Comparison of ENCODE assay signal across 10 cellular contexts in the genomic region with DNA sequence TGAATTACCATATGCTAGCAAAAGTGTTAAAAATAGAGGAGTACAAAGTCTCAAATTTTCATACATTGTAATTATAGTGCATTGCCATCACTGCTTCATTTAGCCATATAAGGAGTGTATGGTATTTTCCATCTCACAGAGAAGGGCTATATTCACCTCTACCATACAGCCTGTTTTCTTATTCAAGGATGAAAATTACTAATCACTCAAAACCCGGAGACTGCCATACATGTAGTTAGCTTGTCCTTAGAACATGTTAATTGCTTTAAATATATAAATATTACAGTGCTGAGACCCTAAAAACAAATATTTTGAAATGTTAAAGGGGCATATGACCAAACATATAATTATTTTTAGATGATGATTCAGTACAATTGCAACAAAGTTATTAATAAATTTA. TPM values are rescaled to one million over a fixed set of nuclear protein-coding genes. Genes with fewer than 3 reads are reported as not detected.
A peak's percentile ranks its signal among the peaks of the same experiment; 100 is the strongest.
DNase-seq lines count a peak whose midpoint lies in the region; ATAC-seq, FAIRE-seq and TF ChIP-seq lines count a peak whose summit lies in the region.
"Had no signal": no experiment of that assay in that cellular context is flagged by ENCODE, and none has a peak within 500 bp of the region (broad histone marks: within the 10 kb centered on the region; RNA-seq: fewer than 3 reads in every experiment).

No MANE protein-coding gene starts in this region.

- peak overlapping the region; percentile 90 to 96 (median 93) for H3K4me3 Mint-ChIP-seq in CD4-positive, alpha-beta memory T cell

- H4K20me1 ChIP-seq in PC-3 (ENCODE audit: low read length), result no peaks in the 10 kb centered on the region

- peaks cover 4 to 9% of the 10 kb centered on the region in 2 donors for H3K36me3 Mint-ChIP-seq in CD4-positive, alpha-beta memory T cell

- no peaks in the 10 kb centered on the region for H3K9me2 ChIP-seq in PC-3 (replicated peaks; ENCODE audit: low read length)

- 2 to 11% methylated on average over 1 of the region's 1 CpG for WGBS in pancreas, 2 donors

- 0 out of 2 replicates have a peak, but pooled peaks cover 8% of the 10 kb centered on the region for H3K79me2 ChIP-seq in PC-3 (ENCODE audit: low read length)

- CTCF ChIA-PET in CD4-positive, alpha-beta memory T cell (lab: Charles Lee; ENCODE audit: partially characterized antibody), result interaction anchor here (1.6 to 2.3 kb wide), 2 partner anchors 45 to 50 kb away, joined by 4 to 8 read pairs; partner anchors contain the start of genes CPEB3 and MARCHF5
- CTCF ChIA-PET in PC-3 (lab: Charles Lee), result no interaction called here

- TF ChIP-seq CTCF in PC-3 (conservative IDR thresholded peaks at IDR 0.05; ENCODE audit: low read depth, low read length) (no peak), epithelial cell of esophagus (IDR thresholded peaks at IDR 0.05; ENCODE audit: insufficient read depth, low read depth, low read length, missing control alignments) (no peak), pancreas (IDR thresholded peaks at IDR 0.05) (no peak)

- peak overlapping the region in 2 of 7 donors; percentile 51 to 78 for H3K27ac Mint-ChIP-seq in CD4-positive, alpha-beta memory T cell

- no peaks in the 10 kb centered on the region for H3K27me3 ChIP-seq in CD4-positive, alpha-beta memory T cell (ENCODE audit: insufficient read depth, low read length)
- H3K27me3 ChIP-seq in PC-3 (ENCODE audit: low read length), result no peaks in the 10 kb centered on the region
- no peaks in the 10 kb centered on the region for H3K27me3 ChIP-seq in pancreas

- H3K4me3 ChIP-seq in CD4-positive, alpha-beta memory T cell (ENCODE audit: low read length in 2 of 2), result no peak overlapping the region
- peak overlapping the region; percentile 75 for H3K4me3 ChIP-seq in PC-3 (ENCODE audit: low read length)
- peak overlapping the region; percentile 54 for H3K4me3 ChIP-seq in epithelial cell of esophagus (ENCODE audit: low read length)
- peak overlapping the region in 3 of 4 donors; percentile 68 to 85 (median 75) for H3K4me3 ChIP-seq in pancreas

- POLR2A ChIA-PET in CD4-positive, alpha-beta memory T cell (lab: Charles Lee; ENCODE audit: partially characterized antibody), result interaction anchor here (1.9 to 3.8 kb wide), 2 partner anchors 30 to 50 kb away, joined by 4 to 38 read pairs; partner anchors contain the start of genes CPEB3 and MARCHF5
- POLR2A ChIA-PET in PC-3 (lab: Charles Lee; ENCODE audit: unreplicated experiment), result no interaction called here

- H3K4me1 ChIP-seq in CD4-positive, alpha-beta memory T cell (ENCODE audit: insufficient read depth, low read length), result peaks cover 37% of the 10 kb centered on the region
- peaks cover 45% of the 10 kb centered on the region for H3K4me1 ChIP-seq in PC-3 (ENCODE audit: insufficient read depth, low read length)
- peaks cover 18 to 32% (median 19%) of the 10 kb centered on the region in 3 donors for H3K4me1 ChIP-seq in pancreas

- FAIRE-seq in pancreas (lab: Jason Lieb, UNC), result no peak
- FAIRE-seq: TTC549 had no signal

- H3K9me3 Mint-ChIP-seq in CD4-positive, alpha-beta memory T cell, result peaks cover 0 to 2% (median 0%) of the 10 kb centered on the region in 8 donors
- H3K9me3 Mint-ChIP-seq: stimulated activated naive B cell treated with anti-CD40 and anti-IgM and Interleukin-4, amounts not matched to agents 10 μg/mL and 1 μg/mL and 100 μg/mL, for 72 hours had no signal

- ATAC-seq in PC-3 (no peak), pancreas (no peak), GM18517 (IDR thresholded peaks at IDR 0.05; ENCODE audit: unreplicated experiment) (no peak), HG03378 (IDR thresholded peaks at IDR 0.05; ENCODE audit: unreplicated experiment) (no peak)

- no peak for DNase-seq in CD4-positive, alpha-beta memory T cell
- DNase-seq in PC-3, result no peak
- DNase-seq in epithelial cell of esophagus (ENCODE audit: low read depth), result no peak
- no peak for DNase-seq in pancreas
- DNase-seq in NCI-H345 (lab: John Stamatoyannopoulos, UW), result no peak
- DNase-seq in activated CD4-positive, alpha-beta T cell treated with anti-CD3 and anti-CD28 coated beads for 1 hour, result no peak
- DNase-seq: stimulated activated naive B cell treated with anti-CD40 and anti-IgM and Interleukin-4, amounts not matched to agents 10 μg/mL and 1 μg/mL and 100 μg/mL, for 72 hours had no signal

- no peaks in the 10 kb centered on the region for H3K27me3 Mint-ChIP-seq in CD4-positive, alpha-beta memory T cell
- H3K27me3 Mint-ChIP-seq: stimulated activated naive B cell treated with anti-CD40 and anti-IgM and Interleukin-4, amounts not matched to agents 10 μg/mL and 1 μg/mL and 100 μg/mL, for 72 hours had no signal

- no TSS peak for BruUV-seq in PC-3 (replicated peaks; lab: Mats Ljungman, UMichigan)

- intact Hi-C loops in CD4-positive, alpha-beta memory T cell (cut with micrococcal nuclease), result loop anchor here (5.0 kb wide), 1 partner anchor 331 kb away; the partner anchor contains the start of gene IDE
- intact Hi-C loops in PC-3 (cut with micrococcal nuclease) (loop anchor here (5.0 kb wide), 1 partner anchor 99 kb away; no protein-coding TSS in a partner anchor), pancreas (cut with DNase I) (no loop called here)

- no peak overlapping the region for H3K27ac ChIP-seq in CD4-positive, alpha-beta memory T cell (ENCODE audit: low read depth, low read length)
- no peak overlapping the region for H3K27ac ChIP-seq in PC-3 (ENCODE audit: low read length)
- peak overlapping the region; percentile 47 to 92 (median 86) for H3K27ac ChIP-seq in pancreas

- H2AFZ ChIP-seq in PC-3 (ENCODE audit: low read length), result peak overlapping the region; percentile 78

- H3K9me3 ChIP-seq in CD4-positive, alpha-beta memory T cell (ENCODE audit: control insufficient read depth in 1 of 2, low read length in 2 of 2), result no peaks in the 10 kb centered on the region
- H3K9me3 ChIP-seq in PC-3 (ENCODE audit: low read length), result no peaks in the 10 kb centered on the region
- H3K9me3 ChIP-seq in pancreas, result no peaks in the 10 kb centered on the region

- H3F3A ChIP-seq in PC-3 (ENCODE audit: low read length, unreplicated experiment), result no peaks in the 10 kb centered on the region

- H3K9ac ChIP-seq in PC-3 (ENCODE audit: low read length), result 0 out of 2 replicates have a peak overlapping the region, but pooled peaks have one; percentile 16

- peak overlapping the region; percentile 94 for H3K4me2 ChIP-seq in PC-3 (ENCODE audit: low read length)

- peaks cover 24 to 48% (median 38%) of the 10 kb centered on the region in 4 donors for H3K4me1 Mint-ChIP-seq in CD4-positive, alpha-beta memory T cell

- H3K36me3 ChIP-seq in CD4-positive, alpha-beta memory T cell (ENCODE audit: insufficient read depth, low read length), result no peaks in the 10 kb centered on the region
- H3K36me3 ChIP-seq in PC-3 (ENCODE audit: low read depth, low read length), result no peaks in the 10 kb centered on the region
- H3K36me3 ChIP-seq in pancreas, result no peaks in the 10 kb centered on the region

RNA-seq across cellular contexts. Expression of gene CPEB3, which starts 49.4 kb away (rescaled TPM):
- total RNA-seq in CD4-positive, alpha-beta memory T cell, result 1 to 10 TPM; 3.4 to 3.8 TPM
- 1 to 10 TPM in 1 of 2 donors, under 1 TPM in 1; 0.88 to 1.5 TPM for polyA plus RNA-seq in CD4-positive, alpha-beta memory T cell
- total RNA-seq in PC-3 (2014; rRNA removed) (0.80 and 1.3 TPM in 2 replicates), pancreas (1 to 10 TPM; 4.3 to 7.0 (median 4.6) TPM)
- polyA plus RNA-seq in pancreas, result 1 to 10 TPM; 2.1 to 2.5 TPM

RNA-seq across cellular contexts. Expression of gene MARCHF5, which starts 49.5 kb away (rescaled TPM):
- 10 to 100 TPM; 38.6 to 40.8 TPM for total RNA-seq in CD4-positive, alpha-beta memory T cell
- 10 to 100 TPM; 26.7 to 30.8 TPM for polyA plus RNA-seq in CD4-positive, alpha-beta memory T cell
- total RNA-seq in PC-3 (2014; rRNA removed), result 6.7 and 7.4 TPM in 2 replicates
- total RNA-seq in pancreas, result 10 to 100 TPM; 12.8 to 26.5 (median 14.1) TPM
- 10 to 100 TPM in 1 of 2 donors, 1 to 10 TPM in 1; 4.2 to 11.4 TPM for polyA plus RNA-seq in pancreas

Comparison
In these comparisons a context has a peak if more than half of its experiments do, and no peak if none do; other contexts are left out.
1. H3K27ac ChIP-seq: peak in pancreas (4 of 4); none in CD4-positive, alpha-beta memory T cell (single experiment) and PC-3 (single experiment).
2. H3K4me3 ChIP-seq: peak in PC-3 (single experiment), epithelial cell of esophagus (single experiment) and pancreas (3 of 4); none in CD4-positive, alpha-beta memory T cell (0 of 2).
3. intact Hi-C loops: an anchor here in CD4-positive, alpha-beta memory T cell (5.0 kb wide) and PC-3 (5.0 kb wide); none called in pancreas.